Comparison of ENCODE assay signal across 1 cellular context in the genomic region with DNA sequence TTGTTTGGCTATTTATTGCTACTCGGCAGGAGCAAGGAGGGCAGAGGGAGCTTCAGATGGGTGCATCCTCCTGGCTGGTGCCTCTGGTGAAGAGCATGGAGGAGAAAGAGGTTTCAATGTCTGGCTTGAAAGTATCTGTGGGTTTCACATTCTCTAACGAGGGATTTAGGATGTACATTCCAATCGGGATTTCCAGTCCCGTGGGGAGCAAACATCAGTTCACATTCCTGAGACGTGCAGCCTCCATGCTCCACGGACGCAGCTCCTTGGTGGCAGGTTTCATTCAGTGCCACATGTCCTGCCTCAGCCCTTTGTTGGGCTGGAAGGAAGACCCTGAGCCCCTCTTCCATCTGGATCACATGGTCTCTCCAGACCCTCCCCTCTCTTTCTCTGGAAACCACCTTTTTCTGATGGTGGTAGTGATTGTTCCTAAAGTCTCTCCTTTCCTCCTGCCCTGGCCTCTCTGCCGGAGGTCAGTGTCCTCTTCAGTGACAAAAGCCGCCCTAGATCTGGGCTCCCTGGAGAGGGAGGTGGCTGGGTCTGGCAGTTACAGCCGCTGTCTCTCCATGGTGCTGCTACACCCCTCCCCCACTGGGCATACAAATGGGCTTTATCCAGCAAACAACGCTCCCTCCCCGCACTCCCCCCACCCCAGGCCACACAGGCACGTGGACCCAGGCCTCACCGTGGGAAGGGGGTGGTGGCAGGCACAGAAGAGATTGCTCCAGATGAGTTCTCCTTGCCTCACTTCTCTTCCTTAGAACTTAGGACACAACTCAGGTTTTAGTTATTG.
TF ChIP-seq lines count a peak whose summit lies in the region.

No MANE protein-coding gene starts in this region.

TF ChIP-seq in K562, 482 proteins besides CTCF, POLR2A, EP300 and RAD21:
- no peak for TF ChIP-seq ZNF584 (CRISPR knock-in tag; IDR thresholded peaks at IDR 0.05; ENCODE audit: low read depth)
- TF ChIP-seq ZNF444 (CRISPR knock-in tag; IDR thresholded peaks at IDR 0.05) = no peak
- no peak for TF ChIP-seq KAT8 (IDR thresholded peaks at IDR 0.05; ENCODE audit: low read depth)
- no peak for TF ChIP-seq PHF21A (IDR thresholded peaks at IDR 0.05; ENCODE audit: borderline replicate concordance, low read depth)
- no peak for TF ChIP-seq SOX6 (IDR thresholded peaks at IDR 0.05)
- 0 out of 2 replicates have a peak, but pooled peaks have one; percentile 32 for TF ChIP-seq E2F5 (CRISPR knock-in tag; IDR thresholded peaks at IDR 0.05)
